Comparison of ENCODE assay signal across 11 cellular contexts in genomic region chr16:644556-644955, GRCh38. TPM values are rescaled to one million over a fixed set of nuclear protein-coding genes. Genes with fewer than 3 reads are reported as not detected.
A peak's percentile ranks its signal among the peaks of the same experiment; 100 is the strongest.
DNase-seq lines count a peak whose midpoint lies in the region; ATAC-seq and TF ChIP-seq lines count a peak whose summit lies in the region.
"Had no signal": no experiment of that assay in that cellular context is flagged by ENCODE, and none has a peak within 500 bp of the region (broad histone marks: within the 10 kb centered on the region; RNA-seq: fewer than 3 reads in every experiment).

No MANE protein-coding gene starts in this region.

- TF ChIP-seq CTCF in GM23338 (conservative IDR thresholded peaks at IDR 0.05; ENCODE audit: low read depth in 2 of 2): no peak
- TF ChIP-seq CTCF in brain (conservative IDR thresholded peaks at IDR 0.05): no peak
- TF ChIP-seq CTCF in osteocyte (IDR thresholded peaks at IDR 0.05): no peak

- H4K20me1 ChIP-seq in GM23338 (replicated peaks; ENCODE audit: insufficient read depth): no peaks in the 10 kb centered on the region; the same call in 1 of the 2 replicates

- DNase-seq in activated CD4-positive, alpha-beta T cell treated with anti-CD3 and anti-CD28 coated beads, Interleukin-2, amount 10 ng/mL, durations not matched to agents 7 days and 5 days: no peak
- DNase-seq in activated CD4-positive, alpha-beta T cell treated with anti-CD3 and anti-CD28 coated beads, Interleukin-2, amount 50 U/mL, for 48 hours: no peak
- DNase-seq in GM23338 (ENCODE audit: low spot score) (no peak), osteocyte (ENCODE audit: extremely low spot score, unreplicated experiment) (no peak), cerebellar nuclear complex (lab: John Stamatoyannopoulos, UW) (no peak), NCI-H2107 (lab: John Stamatoyannopoulos, UW) (no peak)
- DNase-seq: ACHN, NCI-H2029 had no signal

- no peaks in the 10 kb centered on the region for H3K27me3 Mint-ChIP-seq in activated CD4-positive, alpha-beta T cell treated with anti-CD3 and anti-CD28 coated beads, Interleukin-2, amount 10 ng/mL, durations not matched to agents 7 days and 5 days
- H3K27me3 Mint-ChIP-seq in GM23338 (ENCODE audit: insufficient read depth, low read depth, poor library complexity): peaks cover 6% of the 10 kb centered on the region
- H3K27me3 Mint-ChIP-seq in brain: no peaks in the 10 kb centered on the region
- no peaks in the 10 kb centered on the region for H3K27me3 Mint-ChIP-seq in osteocyte (ENCODE audit: unreplicated experiment)

- peaks cover 17% of the 10 kb centered on the region; the same call in 1 of the 2 replicates for H3K79me2 ChIP-seq in GM23338 (replicated peaks; ENCODE audit: insufficient read depth)

- no peaks in the 10 kb centered on the region for H3K27me3 ChIP-seq in GM23338 (ENCODE audit: insufficient read depth)

- POLR2A ChIA-PET in activated CD4-positive, alpha-beta T cell treated with anti-CD3 and anti-CD28 coated beads, Interleukin-2, amount 10 ng/mL, durations not matched to agents 7 days and 5 days (lab: Charles Lee): no interaction called here

- H3K4me3 Mint-ChIP-seq in activated CD4-positive, alpha-beta T cell treated with anti-CD3 and anti-CD28 coated beads, Interleukin-2, amount 10 ng/mL, durations not matched to agents 7 days and 5 days: peak overlapping the region; percentile 25
- H3K4me3 Mint-ChIP-seq in GM23338 (peak overlapping the region; percentile 32; the same call in 1 of the 3 replicates), brain (peak overlapping the region; percentile 28 to 74 (median 70)), osteocyte (ENCODE audit: unreplicated experiment) (peak overlapping the region; percentile 54)

- H3K27ac ChIP-seq in GM23338 (ENCODE audit: low read depth): no peak overlapping the region

- no peaks in the 10 kb centered on the region for H3K36me3 ChIP-seq in GM23338 (ENCODE audit: insufficient read depth)

- H3K9me3 Mint-ChIP-seq in activated CD4-positive, alpha-beta T cell treated with anti-CD3 and anti-CD28 coated beads, Interleukin-2, amount 10 ng/mL, durations not matched to agents 7 days and 5 days: no peaks in the 10 kb centered on the region
- H3K9me3 Mint-ChIP-seq in GM23338 (no peaks in the 10 kb centered on the region), brain (no peaks in the 10 kb centered on the region), osteocyte (ENCODE audit: unreplicated experiment) (no peaks in the 10 kb centered on the region)

- no peak overlapping the region for H3K4me2 ChIP-seq in GM23338

- no peaks in the 10 kb centered on the region for H3K36me3 Mint-ChIP-seq in activated CD4-positive, alpha-beta T cell treated with anti-CD3 and anti-CD28 coated beads, Interleukin-2, amount 10 ng/mL, durations not matched to agents 7 days and 5 days (ENCODE audit: low read depth)
- H3K36me3 Mint-ChIP-seq in GM23338 (ENCODE audit: low read depth): no peaks in the 10 kb centered on the region
- H3K36me3 Mint-ChIP-seq in brain: no peaks in the 10 kb centered on the region
- no peaks in the 10 kb centered on the region for H3K36me3 Mint-ChIP-seq in osteocyte (ENCODE audit: unreplicated experiment)

- peaks cover 9% of the 10 kb centered on the region; the same call in 1 of the 2 replicates for H3F3A ChIP-seq in GM23338 (replicated peaks; ENCODE audit: low read depth)

- ATAC-seq in GM23338 (no peak), GM21723 (IDR thresholded peaks at IDR 0.05; ENCODE audit: unreplicated experiment) (no peak)
- ATAC-seq: left lobe of liver had no signal

- H2AFZ ChIP-seq in GM23338: no peak overlapping the region

- H3K4me1 Mint-ChIP-seq in activated CD4-positive, alpha-beta T cell treated with anti-CD3 and anti-CD28 coated beads, Interleukin-2, amount 10 ng/mL, durations not matched to agents 7 days and 5 days: peaks cover 26% of the 10 kb centered on the region
- H3K4me1 Mint-ChIP-seq in GM23338 (peaks cover 5% of the 10 kb centered on the region; the same call in 2 of the 3 replicates), brain (peaks cover 32% of the 10 kb centered on the region), osteocyte (ENCODE audit: unreplicated experiment) (peaks cover 23% of the 10 kb centered on the region)

- H3K4me3 ChIP-seq in GM23338: no peak overlapping the region

- peaks cover 5% of the 10 kb centered on the region; the same call in 1 of the 2 replicates for H3K4me1 ChIP-seq in GM23338 (ENCODE audit: insufficient read depth)

- CTCF ChIA-PET in activated CD4-positive, alpha-beta T cell treated with anti-CD3 and anti-CD28 coated beads, Interleukin-2, amount 10 ng/mL, durations not matched to agents 7 days and 5 days (lab: Charles Lee): no interaction called here

- H3K27ac Mint-ChIP-seq in activated CD4-positive, alpha-beta T cell treated with anti-CD3 and anti-CD28 coated beads, Interleukin-2, amount 10 ng/mL, durations not matched to agents 7 days and 5 days: peak overlapping the region; percentile 19
- H3K27ac Mint-ChIP-seq in GM23338 (no peak overlapping the region), brain (peak overlapping the region in 1 of 5 experiments; percentile 78), osteocyte (ENCODE audit: unreplicated experiment) (no peak overlapping the region)

- no peaks in the 10 kb centered on the region for H3K9me2 ChIP-seq in GM23338 (ENCODE audit: insufficient read depth)

TF ChIP-seq in GM23338, 12 proteins besides CTCF, POLR2A, EP300 and RAD21 (continues in another document):
- TF ChIP-seq, protein P1, sequence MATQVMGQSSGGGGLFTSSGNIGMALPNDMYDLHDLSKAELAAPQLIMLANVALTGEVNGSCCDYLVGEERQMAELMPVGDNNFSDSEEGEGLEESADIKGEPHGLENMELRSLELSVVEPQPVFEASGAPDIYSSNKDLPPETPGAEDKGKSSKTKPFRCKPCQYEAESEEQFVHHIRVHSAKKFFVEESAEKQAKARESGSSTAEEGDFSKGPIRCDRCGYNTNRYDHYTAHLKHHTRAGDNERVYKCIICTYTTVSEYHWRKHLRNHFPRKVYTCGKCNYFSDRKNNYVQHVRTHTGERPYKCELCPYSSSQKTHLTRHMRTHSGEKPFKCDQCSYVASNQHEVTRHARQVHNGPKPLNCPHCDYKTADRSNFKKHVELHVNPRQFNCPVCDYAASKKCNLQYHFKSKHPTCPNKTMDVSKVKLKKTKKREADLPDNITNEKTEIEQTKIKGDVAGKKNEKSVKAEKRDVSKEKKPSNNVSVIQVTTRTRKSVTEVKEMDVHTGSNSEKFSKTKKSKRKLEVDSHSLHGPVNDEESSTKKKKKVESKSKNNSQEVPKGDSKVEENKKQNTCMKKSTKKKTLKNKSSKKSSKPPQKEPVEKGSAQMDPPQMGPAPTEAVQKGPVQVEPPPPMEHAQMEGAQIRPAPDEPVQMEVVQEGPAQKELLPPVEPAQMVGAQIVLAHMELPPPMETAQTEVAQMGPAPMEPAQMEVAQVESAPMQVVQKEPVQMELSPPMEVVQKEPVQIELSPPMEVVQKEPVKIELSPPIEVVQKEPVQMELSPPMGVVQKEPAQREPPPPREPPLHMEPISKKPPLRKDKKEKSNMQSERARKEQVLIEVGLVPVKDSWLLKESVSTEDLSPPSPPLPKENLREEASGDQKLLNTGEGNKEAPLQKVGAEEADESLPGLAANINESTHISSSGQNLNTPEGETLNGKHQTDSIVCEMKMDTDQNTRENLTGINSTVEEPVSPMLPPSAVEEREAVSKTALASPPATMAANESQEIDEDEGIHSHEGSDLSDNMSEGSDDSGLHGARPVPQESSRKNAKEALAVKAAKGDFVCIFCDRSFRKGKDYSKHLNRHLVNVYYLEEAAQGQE (IDR thresholded peaks at IDR 0.05; ENCODE audit: unreplicated experiment): no peak
- no peak for TF ChIP-seq STAT1 (IDR thresholded peaks at IDR 0.05; ENCODE audit: unreplicated experiment)

RNA-seq across cellular contexts. Expression of gene MCRIP2, which starts 2.9 kb away (rescaled TPM):
- 10 to 100 TPM; 17.3 to 20.2 TPM for total RNA-seq in activated CD4-positive, alpha-beta T cell treated with anti-CD3 and anti-CD28 coated beads, Interleukin-2, amount 10 ng/mL, durations not matched to agents 7 days and 5 days
- total RNA-seq in GM23338 (2014; rRNA removed; shearing (Covaris generic)): 53.2 and 64.3 TPM in 2 replicates
- polyA plus RNA-seq in GM23338 (2016; fragmentation: Nextera tagmentation; extraction: Ambion mirVana) (67.7 and 80.2 TPM in 2 replicates), brain (ENCODE audit: insufficient read depth, low read depth, low replicate concordance) (22.6 TPM)
- 11.3 and 14.8 TPM in 2 replicates for total RNA-seq in osteocyte

RNA-seq across cellular contexts. Expression of gene WDR90, which starts 4.6 kb away (rescaled TPM):
- 10 to 100 TPM; 54.9 to 81.6 TPM for total RNA-seq in activated CD4-positive, alpha-beta T cell treated with anti-CD3 and anti-CD28 coated beads, Interleukin-2, amount 10 ng/mL, durations not matched to agents 7 days and 5 days
- 42.2 and 44.4 TPM in 2 replicates for total RNA-seq in GM23338 (2014; rRNA removed; shearing (Covaris generic))
- 25.9 and 26.3 TPM in 2 replicates for polyA plus RNA-seq in GM23338 (2016; fragmentation: Nextera tagmentation; extraction: Ambion mirVana)
- 12.5 TPM for polyA plus RNA-seq in brain (ENCODE audit: insufficient read depth, low read depth, low replicate concordance)
- 28.2 and 38.9 TPM in 2 replicates for total RNA-seq in osteocyte

RNA-seq across cellular contexts. Expression of gene METTL26, which starts 8.5 kb away (rescaled TPM):
- total RNA-seq in activated CD4-positive, alpha-beta T cell treated with anti-CD3 and anti-CD28 coated beads, Interleukin-2, amount 10 ng/mL, durations not matched to agents 7 days and 5 days: 10 to 100 TPM; 63.7 to 78.0 TPM
- total RNA-seq in GM23338 (2014; rRNA removed; shearing (Covaris generic)): 131 and 153 TPM in 2 replicates
- polyA plus RNA-seq in GM23338 (2016; fragmentation: Nextera tagmentation; extraction: Ambion mirVana): 223 and 225 TPM in 2 replicates
- 191 TPM for polyA plus RNA-seq in brain (ENCODE audit: insufficient read depth, low read depth, low replicate concordance)
- 58.2 and 69.8 TPM in 2 replicates for total RNA-seq in osteocyte

RNA-seq across cellular contexts. Expression of gene WFIKKN1, which starts 13.8 kb away (rescaled TPM):
- 1 to 10 TPM; 1.8 to 2.7 TPM for total RNA-seq in activated CD4-positive, alpha-beta T cell treated with anti-CD3 and anti-CD28 coated beads, Interleukin-2, amount 10 ng/mL, durations not matched to agents 7 days and 5 days
- 6.8 and 11.2 TPM in 2 replicates for total RNA-seq in GM23338 (2014; rRNA removed; shearing (Covaris generic))
- 3.5 and 4.0 TPM in 2 replicates for polyA plus RNA-seq in GM23338 (2016; fragmentation: Nextera tagmentation; extraction: Ambion mirVana)
- polyA plus RNA-seq in brain (ENCODE audit: insufficient read depth, low read depth, low replicate concordance): 1.4 TPM
- total RNA-seq in osteocyte: 0.47 and 0.56 TPM in 2 replicates

RNA-seq across cellular contexts. Expression of gene RHOT2, which starts 23.4 kb away (rescaled TPM):
- total RNA-seq in activated CD4-positive, alpha-beta T cell treated with anti-CD3 and anti-CD28 coated beads, Interleukin-2, amount 10 ng/mL, durations not matched to agents 7 days and 5 days: 100 to 1,000 TPM; 128 to 150 TPM
- 93.8 and 129 TPM in 2 replicates for total RNA-seq in GM23338 (2014; rRNA removed; shearing (Covaris generic))
- 159 and 163 TPM in 2 replicates for polyA plus RNA-seq in GM23338 (2016; fragmentation: Nextera tagmentation; extraction: Ambion mirVana)
- polyA plus RNA-seq in brain (ENCODE audit: insufficient read depth, low read depth, low replicate concordance): 65.6 TPM
- total RNA-seq in osteocyte: 125 and 126 TPM in 2 replicates
